Comparison of ENCODE assay signal across 1 cellular context in the genomic region with DNA sequence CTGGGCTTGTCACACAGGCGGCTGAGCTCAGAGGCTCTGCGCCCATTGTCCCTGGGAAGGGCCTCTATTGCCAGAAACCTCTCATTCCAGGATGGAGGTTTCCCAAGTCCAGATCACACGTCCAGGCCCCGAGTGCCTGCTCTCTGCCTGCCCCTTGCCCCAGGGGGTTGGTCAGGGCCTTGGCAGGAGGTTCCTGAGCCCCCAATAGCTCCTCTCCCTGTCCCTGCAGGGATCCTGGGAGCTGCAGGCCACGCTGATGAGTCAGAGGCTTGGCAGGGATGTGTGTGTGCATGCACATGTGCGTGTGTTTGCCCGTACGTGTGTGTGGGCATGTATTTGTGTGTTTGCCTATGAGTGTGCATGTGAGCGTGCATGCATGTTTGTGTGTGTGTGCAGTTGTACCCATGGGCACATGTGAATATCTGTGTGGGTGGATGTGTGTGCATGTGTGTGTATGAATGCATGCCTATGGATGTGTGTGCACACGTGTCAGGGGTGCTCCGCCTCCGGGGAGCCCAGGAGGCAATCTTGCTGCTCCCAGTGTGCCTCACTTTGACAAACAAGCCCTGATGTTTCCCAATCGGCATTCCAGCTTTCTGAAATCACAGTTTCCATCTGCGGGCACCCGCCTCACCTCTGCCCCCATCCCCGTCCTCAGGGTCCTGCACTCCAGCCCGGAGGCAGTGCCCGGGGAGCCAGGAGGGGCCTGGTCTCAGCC.
A peak's percentile ranks its signal among the peaks of the same experiment; 100 is the strongest.
TF ChIP-seq lines count a peak whose summit lies in the region.

No MANE protein-coding gene starts in this region.

TF ChIP-seq in A549, 52 proteins besides CTCF, POLR2A, EP300 and RAD21 (continued from another document):
- peak; percentile 45; the same call in 1 of the 3 replicates for TF ChIP-seq BCL3 (IDR thresholded peaks at IDR 0.05)
- TF ChIP-seq FOSL2 (IDR thresholded peaks at IDR 0.05) = peak; percentile 77
- TF ChIP-seq FOSL2 (CRISPR knock-in tag; IDR thresholded peaks at IDR 0.05) = peak; percentile 92
- TF ChIP-seq ESRRA (IDR thresholded peaks at IDR 0.05; ENCODE audit: borderline replicate concordance, low read length) = no peak
- TF ChIP-seq RNF2 (IDR thresholded peaks at IDR 0.05; ENCODE audit: borderline replicate concordance, low read depth) = no peak
- TF ChIP-seq HOXB5 (CRISPR knock-in tag; IDR thresholded peaks at IDR 0.05) = 0 out of 2 replicates have a peak, but pooled peaks have one; percentile 17
- TF ChIP-seq FOSB (CRISPR knock-in tag; IDR thresholded peaks at IDR 0.05) = no peak
- no peak for TF ChIP-seq POLR2AphosphoS2 (conservative IDR thresholded peaks at IDR 0.05; ENCODE audit: low read length)
- TF ChIP-seq BHLHE40 (IDR thresholded peaks at IDR 0.05; ENCODE audit: low read depth, low read length) = peak; percentile 45
- TF ChIP-seq, protein P1, sequence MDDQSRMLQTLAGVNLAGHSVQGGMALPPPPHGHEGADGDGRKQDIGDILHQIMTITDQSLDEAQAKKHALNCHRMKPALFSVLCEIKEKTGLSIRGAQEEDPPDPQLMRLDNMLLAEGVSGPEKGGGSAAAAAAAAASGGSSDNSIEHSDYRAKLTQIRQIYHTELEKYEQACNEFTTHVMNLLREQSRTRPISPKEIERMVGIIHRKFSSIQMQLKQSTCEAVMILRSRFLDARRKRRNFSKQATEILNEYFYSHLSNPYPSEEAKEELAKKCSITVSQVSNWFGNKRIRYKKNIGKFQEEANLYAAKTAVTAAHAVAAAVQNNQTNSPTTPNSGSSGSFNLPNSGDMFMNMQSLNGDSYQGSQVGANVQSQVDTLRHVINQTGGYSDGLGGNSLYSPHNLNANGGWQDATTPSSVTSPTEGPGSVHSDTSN (IDR thresholded peaks at IDR 0.05) = peak; percentile 49; the same call in 1 of the 2 replicates
- TF ChIP-seq NR3C1 (IDR thresholded peaks at IDR 0.05) = no peak
- TF ChIP-seq ZSCAN20 (CRISPR knock-in tag; IDR thresholded peaks at IDR 0.05) = no peak
